Comparison of ENCODE assay signal across 1 cellular context in genomic region chr2:221434155-221434554, GRCh38.
TF ChIP-seq lines count a peak whose summit lies in the region.

No MANE protein-coding gene starts in this region.

TF ChIP-seq in WTC11, 78 proteins besides CTCF, POLR2A, EP300 and RAD21 (continued from another document):
- no peak for TF ChIP-seq ATF1 (CRISPR knock-in tag; IDR thresholded peaks at IDR 0.05)
